In genomic region chr10:86798636-86799035, GRCh38 we compare ENCODE assay signal across 9 cellular contexts. TPM values are rescaled to one million over a fixed set of nuclear protein-coding genes. Genes with fewer than 3 reads are reported as not detected.
DNase-seq lines count a peak whose midpoint lies in the region; ATAC-seq and TF ChIP-seq lines count a peak whose summit lies in the region.
"Had no signal": no experiment of that assay in that cellular context is flagged by ENCODE, and none has a peak within 500 bp of the region (broad histone marks: within the 10 kb centered on the region; RNA-seq: fewer than 3 reads in every experiment).

No MANE protein-coding gene starts in this region.

- DNase-seq in activated CD4-positive, alpha-beta T cell treated with anti-CD3 and anti-CD28 coated beads, Interleukin-2, amount 10 ng/mL, durations not matched to agents 24 days and 14 days = peak; percentile 70
- no peak for DNase-seq in activated CD4-positive, alpha-beta T cell treated with anti-CD3 and anti-CD28 coated beads, Interleukin-2, amount 50 U/mL, for 48 hours
- DNase-seq in astrocyte of the spinal cord (ENCODE audit: low read depth, low spot score) (peak; percentile 58), thoracic aorta (ENCODE audit: low spot score) (no peak), amygdala (lab: John Stamatoyannopoulos, UW) (no peak), NCI-H2171 (lab: John Stamatoyannopoulos, UW) (no peak)
- no peak for DNase-seq in activated CD4-positive, alpha-beta T cell treated with anti-CD3 and anti-CD28 coated beads, Interleukin-2, amount 50 U/mL, for 1 hour

- ATAC-seq in HG03159 (IDR thresholded peaks at IDR 0.05; ENCODE audit: unreplicated experiment) = peak; percentile 86
- ATAC-seq in thoracic aorta (ENCODE audit: insufficient number of reproducible peaks, low FRiP score, low read depth) = no peak

- H3K4me3 Mint-ChIP-seq in activated CD4-positive, alpha-beta T cell treated with anti-CD3 and anti-CD28 coated beads, Interleukin-2, amount 10 ng/mL, durations not matched to agents 24 days and 14 days = no peak overlapping the region

- H3K27ac Mint-ChIP-seq in activated CD4-positive, alpha-beta T cell treated with anti-CD3 and anti-CD28 coated beads, Interleukin-2, amount 10 ng/mL, durations not matched to agents 24 days and 14 days = no peak overlapping the region

- H3K4me1 Mint-ChIP-seq in activated CD4-positive, alpha-beta T cell treated with anti-CD3 and anti-CD28 coated beads, Interleukin-2, amount 10 ng/mL, durations not matched to agents 24 days and 14 days = peaks cover 14% of the 10 kb centered on the region

- no peak overlapping the region for H3K4me3 ChIP-seq in astrocyte of the spinal cord (ENCODE audit: low read depth, low read length)
- H3K4me3 ChIP-seq in thoracic aorta = peak overlapping the region; percentile 6
- H3K4me3 ChIP-seq: prostate gland had no signal

- no peak for TF ChIP-seq CTCF in astrocyte of the spinal cord (IDR thresholded peaks at IDR 0.05; ENCODE audit: low read depth, low read length)
- TF ChIP-seq CTCF in thoracic aorta (IDR thresholded peaks at IDR 0.05) = no peak

- H3K27ac ChIP-seq in thoracic aorta = peak overlapping the region; percentile 26 to 41
- H3K27ac ChIP-seq: prostate gland had no signal

- no peaks in the 10 kb centered on the region for H3K27me3 Mint-ChIP-seq in activated CD4-positive, alpha-beta T cell treated with anti-CD3 and anti-CD28 coated beads, Interleukin-2, amount 10 ng/mL, durations not matched to agents 24 days and 14 days

- in situ Hi-C loops in astrocyte of the spinal cord (cut with HindIII; ENCODE audit: low sequenced_read_pairs) = no loop called here

- peaks cover 38 to 87% of the 10 kb centered on the region in 2 donors for H3K4me1 ChIP-seq in thoracic aorta (ENCODE audit: control insufficient read depth in 1 of 2, low read depth in 2 of 2)
- H3K4me1 ChIP-seq: prostate gland had no signal

- H3K27me3 ChIP-seq in thoracic aorta (replicated peaks; ENCODE audit: insufficient read depth) = no peaks in the 10 kb centered on the region

- intact Hi-C loops in activated CD4-positive, alpha-beta T cell treated with anti-CD3 and anti-CD28 coated beads, Interleukin-2, amount 10 ng/mL, durations not matched to agents 24 days and 14 days (cut with micrococcal nuclease) = no loop called here

- no peaks in the 10 kb centered on the region for H3K36me3 ChIP-seq in thoracic aorta
- H3K36me3 ChIP-seq: prostate gland had no signal

- no peaks in the 10 kb centered on the region for H3K9me3 Mint-ChIP-seq in activated CD4-positive, alpha-beta T cell treated with anti-CD3 and anti-CD28 coated beads, Interleukin-2, amount 10 ng/mL, durations not matched to agents 24 days and 14 days

- no peaks in the 10 kb centered on the region for H3K9me3 ChIP-seq in thoracic aorta
- H3K9me3 ChIP-seq: prostate gland had no signal

- no peaks in the 10 kb centered on the region for H3K36me3 Mint-ChIP-seq in activated CD4-positive, alpha-beta T cell treated with anti-CD3 and anti-CD28 coated beads, Interleukin-2, amount 10 ng/mL, durations not matched to agents 24 days and 14 days (ENCODE audit: low read depth)

RNA-seq across cellular contexts. Expression of gene BMPR1A, which starts 42.2 kb away (rescaled TPM):
- 10.5 and 10.9 TPM in 2 replicates for total RNA-seq in activated CD4-positive, alpha-beta T cell treated with anti-CD3 and anti-CD28 coated beads, Interleukin-2, amount 10 ng/mL, durations not matched to agents 24 days and 14 days
- total RNA-seq in thoracic aorta = 100 to 1,000 TPM in 1 of 2 donors, 10 to 100 TPM in 1; 69.0 to 130 TPM

Comparison
In these comparisons a context has a peak if more than half of its experiments do, and no peak if none do; other contexts are left out.
1. DNase-seq: peak in activated CD4-positive, alpha-beta T cell treated with anti-CD3 and anti-CD28 coated beads, Interleukin-2, amount 10 ng/mL, durations not matched to agents 24 days and 14 days (single experiment) and astrocyte of the spinal cord (single experiment); none in activated CD4-positive, alpha-beta T cell treated with anti-CD3 and anti-CD28 coated beads, Interleukin-2, amount 50 U/mL, for 48 hours (0 of 2), thoracic aorta (single experiment), amygdala (0 of 56), NCI-H2171 (single experiment) and activated CD4-positive, alpha-beta T cell treated with anti-CD3 and anti-CD28 coated beads, Interleukin-2, amount 50 U/mL, for 1 hour (single experiment).